In genomic region chr17:81531998-81532404, GRCh38 we compare ENCODE assay signal across 1 cellular context. TPM values are rescaled to one million over a fixed set of nuclear protein-coding genes. Genes with fewer than 3 reads are reported as not detected.
"Had no signal": no experiment of that assay in that cellular context is flagged by ENCODE, and none has a peak within 500 bp of the region (broad histone marks: within the 10 kb centered on the region; RNA-seq: fewer than 3 reads in every experiment).

No MANE protein-coding gene starts in this region.

RNA-seq across cellular contexts. Expression of gene FSCN2, which starts 3.8 kb away (rescaled TPM):
- total RNA-seq: H7 had no signal
